Comparison of ENCODE assay signal across 9 cellular contexts in genomic region chr6:32685603-32686002, GRCh38.
DNase-seq lines count a peak whose midpoint lies in the region; ATAC-seq and TF ChIP-seq lines count a peak whose summit lies in the region.
"Had no signal": no experiment of that assay in that cellular context is flagged by ENCODE, and none has a peak within 500 bp of the region (broad histone marks: within the 10 kb centered on the region; RNA-seq: fewer than 3 reads in every experiment).

No MANE protein-coding gene starts in this region.

- ATAC-seq in GM19452 (IDR thresholded peaks at IDR 0.05; ENCODE audit: unreplicated experiment) = peak; percentile 69
- ATAC-seq in HG03442 (IDR thresholded peaks at IDR 0.05; ENCODE audit: unreplicated experiment) = peak; percentile 67

- no peaks in the 10 kb centered on the region for H3K36me3 ChIP-seq in DOHH2 (ENCODE audit: control insufficient read depth, low read length)
- H3K36me3 ChIP-seq: cardiac muscle cell had no signal

- peak overlapping the region; percentile 58 for H3K4me2 ChIP-seq in DOHH2 (ENCODE audit: low read length)

- H3F3A ChIP-seq in DOHH2 (ENCODE audit: control insufficient read depth, insufficient read depth) = peaks cover 3% of the 10 kb centered on the region; the same call in 1 of the 2 replicates

- peak overlapping the region; percentile 39 for H3K4me3 ChIP-seq in DOHH2 (ENCODE audit: low read length)
- H3K4me3 ChIP-seq: cardiac muscle cell had no signal

- H3K27me3 ChIP-seq in DOHH2 (ENCODE audit: control insufficient read depth, low read length) = no peaks in the 10 kb centered on the region

- H4K20me1 ChIP-seq in DOHH2 (ENCODE audit: control insufficient read depth, insufficient read depth, low read depth, low read length) = no peaks in the 10 kb centered on the region

- DNase-seq in amniotic epithelial cell (ENCODE audit: low read depth) (peak; percentile 47), hippocampal formation (lab: John Stamatoyannopoulos, UW) (no peak), RKO (ENCODE audit: low spot score) (no peak), nucleus accumbens (lab: John Stamatoyannopoulos, UW) (no peak), NCI-H345 (lab: John Stamatoyannopoulos, UW) (no peak)

- TF ChIP-seq CTCF in DOHH2 (IDR thresholded peaks at IDR 0.05; ENCODE audit: low read depth, low read length, poor library complexity, severe bottlenecking) = no peak

- H3K27ac ChIP-seq in DOHH2 (ENCODE audit: low read depth, low read length) = peak overlapping the region; percentile 72
- H3K27ac ChIP-seq: cardiac muscle cell had no signal

- H3K79me2 ChIP-seq in DOHH2 (ENCODE audit: control insufficient read depth, low read length) = no peaks in the 10 kb centered on the region

- peaks cover 68% of the 10 kb centered on the region for H3K4me1 ChIP-seq in DOHH2 (ENCODE audit: control insufficient read depth, low read length)

- no peaks in the 10 kb centered on the region for H3K9me2 ChIP-seq in DOHH2 (replicated peaks; ENCODE audit: control insufficient read depth, low read length)

- H3K9me3 ChIP-seq in DOHH2 (ENCODE audit: control insufficient read depth, insufficient read depth, low read length) = no peaks in the 10 kb centered on the region
